Comparison of ENCODE assay signal across 12 cellular contexts in genomic region chr3:112498916-112499315, GRCh38. TPM values are rescaled to one million over a fixed set of nuclear protein-coding genes. Genes with fewer than 3 reads are reported as not detected.
A peak's percentile ranks its signal among the peaks of the same experiment; 100 is the strongest.
DNase-seq lines count a peak whose midpoint lies in the region; ATAC-seq, FAIRE-seq and TF ChIP-seq lines count a peak whose summit lies in the region.
"Had no signal": no experiment of that assay in that cellular context is flagged by ENCODE, and none has a peak within 500 bp of the region (broad histone marks: within the 10 kb centered on the region; RNA-seq: fewer than 3 reads in every experiment).

No MANE protein-coding gene starts in this region.

- H3K9me3 ChIP-seq in OCI-LY3 (ENCODE audit: insufficient read depth, low read length) (no peaks in the 10 kb centered on the region), pancreas (no peaks in the 10 kb centered on the region), esophagus muscularis mucosa (no peaks in the 10 kb centered on the region)

- H3K79me2 ChIP-seq in OCI-LY3 (ENCODE audit: low read length), result no peaks in the 10 kb centered on the region

- H3K36me3 Mint-ChIP-seq in activated CD8-positive, alpha-beta memory T cell treated with anti-CD3 and anti-CD28 coated beads, Interleukin-2, amount 10 ng/mL, durations not matched to agents 7 days and 5 days, result peaks cover 11% of the 10 kb centered on the region
- H3K36me3 Mint-ChIP-seq in stimulated activated effector memory CD8-positive, alpha-beta T cell treated with anti-CD3 and anti-CD28 coated beads, Interleukin-12 subunit alpha, Interleukin-12 subunit beta, amount 100 ng/mL, for 72 hours, result peaks cover 3% of the 10 kb centered on the region

- H3K4me1 ChIP-seq in OCI-LY3 (ENCODE audit: low read length) (peaks cover 45% of the 10 kb centered on the region), pancreas (no peaks in the 10 kb centered on the region), esophagus muscularis mucosa (no peaks in the 10 kb centered on the region)

- peak overlapping the region; percentile 93 for H3K4me3 Mint-ChIP-seq in activated CD8-positive, alpha-beta memory T cell treated with anti-CD3 and anti-CD28 coated beads, Interleukin-2, amount 10 ng/mL, durations not matched to agents 7 days and 5 days
- peak overlapping the region; percentile 80 for H3K4me3 Mint-ChIP-seq in stimulated activated effector memory CD8-positive, alpha-beta T cell treated with anti-CD3 and anti-CD28 coated beads, Interleukin-12 subunit alpha, Interleukin-12 subunit beta, amount 100 ng/mL, for 72 hours

- H3K9me3 Mint-ChIP-seq in activated CD8-positive, alpha-beta memory T cell treated with anti-CD3 and anti-CD28 coated beads, Interleukin-2, amount 10 ng/mL, durations not matched to agents 7 days and 5 days (ENCODE audit: low read depth), result peaks cover 4% of the 10 kb centered on the region
- H3K9me3 Mint-ChIP-seq in stimulated activated effector memory CD8-positive, alpha-beta T cell treated with anti-CD3 and anti-CD28 coated beads, Interleukin-12 subunit alpha, Interleukin-12 subunit beta, amount 100 ng/mL, for 72 hours, result peaks cover 4% of the 10 kb centered on the region

- no peak for FAIRE-seq in pancreas (lab: Jason Lieb, UNC)

- peak overlapping the region; percentile 57 for H3K9ac ChIP-seq in OCI-LY3 (ENCODE audit: low read length)

- TF ChIP-seq EP300 in esophagus muscularis mucosa (IDR thresholded peaks at IDR 0.05), result no peak

- H3K36me3 ChIP-seq in OCI-LY3 (replicated peaks; ENCODE audit: low read depth, low read length) (no peaks in the 10 kb centered on the region), pancreas (no peaks in the 10 kb centered on the region), esophagus muscularis mucosa (no peaks in the 10 kb centered on the region)

- TF ChIP-seq POLR2A in esophagus muscularis mucosa (IDR thresholded peaks at IDR 0.05; ENCODE audit: low read depth), result no peak

- TF ChIP-seq CTCF in OCI-LY3 (IDR thresholded peaks at IDR 0.05; ENCODE audit: low read depth, low read length), result no peak
- TF ChIP-seq CTCF in pancreas (IDR thresholded peaks at IDR 0.05), result no peak
- TF ChIP-seq CTCF in esophagus muscularis mucosa (IDR thresholded peaks at IDR 0.05), result no peak

- H2AFZ ChIP-seq in OCI-LY3 (ENCODE audit: low read depth, low read length), result peak overlapping the region; percentile 68

- ATAC-seq in activated CD8-positive, alpha-beta memory T cell treated with anti-CD3 and anti-CD28 coated beads, Interleukin-2, amount 10 ng/mL, durations not matched to agents 7 days and 5 days, result peak; percentile 54
- peak; percentile 38 for ATAC-seq in HG02763 (IDR thresholded peaks at IDR 0.05; ENCODE audit: unreplicated experiment)
- peak; percentile 49 for ATAC-seq in stimulated activated effector memory CD8-positive, alpha-beta T cell treated with anti-CD3 and anti-CD28 coated beads, Interleukin-12 subunit alpha, Interleukin-12 subunit beta, amount 100 ng/mL, for 72 hours
- ATAC-seq in pancreas, result no peak

- intact Hi-C loops in pancreas (cut with DNase I), result no loop called here
- intact Hi-C loops in esophagus muscularis mucosa (cut with DNase I), result no loop called here

- no peaks in the 10 kb centered on the region for H3K27me3 Mint-ChIP-seq in activated CD8-positive, alpha-beta memory T cell treated with anti-CD3 and anti-CD28 coated beads, Interleukin-2, amount 10 ng/mL, durations not matched to agents 7 days and 5 days

- H3K27me3 ChIP-seq in OCI-LY3 (ENCODE audit: low read depth, low read length) (no peaks in the 10 kb centered on the region), pancreas (no peaks in the 10 kb centered on the region), esophagus muscularis mucosa (no peaks in the 10 kb centered on the region)

- DNase-seq in activated CD8-positive, alpha-beta memory T cell treated with anti-CD3 and anti-CD28 coated beads, Interleukin-2, amount 10 ng/mL, durations not matched to agents 7 days and 5 days, result no peak
- no peak for DNase-seq in activated CD8-positive, alpha-beta memory T cell treated with anti-CD3 and anti-CD28 coated beads, Interleukin-2, amount 50 U/mL, for 4 hours
- DNase-seq in stimulated activated effector memory CD8-positive, alpha-beta T cell treated with anti-CD3 and anti-CD28 coated beads, Interleukin-12 subunit alpha, Interleukin-12 subunit beta, amount 100 ng/mL, for 72 hours (ENCODE audit: low spot score in 2 of 2), result no peak
- DNase-seq in pancreas, result no peak
- DNase-seq in OCI-M2 (lab: John Stamatoyannopoulos, UW; ENCODE audit: unreplicated experiment), result no peak
- DNase-seq in esophagus muscularis mucosa (ENCODE audit: extremely low spot score), result no peak
- DNase-seq: activated CD8-positive, alpha-beta memory T cell treated with anti-CD3 and anti-CD28 coated beads, Interleukin-2, amount 50 U/mL, for 48 hours; KG1; RPMI8226 had no signal

- H3K4me2 ChIP-seq in OCI-LY3 (ENCODE audit: low read length), result peak overlapping the region; percentile 93

- peak overlapping the region; percentile 86 for H3K27ac ChIP-seq in OCI-LY3 (ENCODE audit: low read length)
- no peak overlapping the region for H3K27ac ChIP-seq in pancreas
- no peak overlapping the region for H3K27ac ChIP-seq in esophagus muscularis mucosa (replicated peaks in 1 of 4)

- peak overlapping the region; percentile 77 for H3K4me3 ChIP-seq in OCI-LY3 (ENCODE audit: low read length)
- H3K4me3 ChIP-seq in pancreas, result no peak overlapping the region
- H3K4me3 ChIP-seq in esophagus muscularis mucosa, result peak overlapping the region in 1 of 4 donors; percentile 7

- CTCF ChIA-PET in activated CD8-positive, alpha-beta memory T cell treated with anti-CD3 and anti-CD28 coated beads, Interleukin-2, amount 10 ng/mL, durations not matched to agents 7 days and 5 days (lab: Charles Lee), result interaction anchor here (1.0 to 2.1 kb wide), 10 partner anchors 10 to 205 kb away, joined by 3 to 9 read pairs (median 4); partner anchors contain the start of gene SLC9C1

- peak overlapping the region; percentile 95 for H3K27ac Mint-ChIP-seq in activated CD8-positive, alpha-beta memory T cell treated with anti-CD3 and anti-CD28 coated beads, Interleukin-2, amount 10 ng/mL, durations not matched to agents 7 days and 5 days
- H3K27ac Mint-ChIP-seq in stimulated activated effector memory CD8-positive, alpha-beta T cell treated with anti-CD3 and anti-CD28 coated beads, Interleukin-12 subunit alpha, Interleukin-12 subunit beta, amount 100 ng/mL, for 72 hours, result peak overlapping the region; percentile 89

- H3K4me1 Mint-ChIP-seq in activated CD8-positive, alpha-beta memory T cell treated with anti-CD3 and anti-CD28 coated beads, Interleukin-2, amount 10 ng/mL, durations not matched to agents 7 days and 5 days, result peaks cover 45% of the 10 kb centered on the region
- peaks cover 31% of the 10 kb centered on the region for H3K4me1 Mint-ChIP-seq in stimulated activated effector memory CD8-positive, alpha-beta T cell treated with anti-CD3 and anti-CD28 coated beads, Interleukin-12 subunit alpha, Interleukin-12 subunit beta, amount 100 ng/mL, for 72 hours

- WGBS in pancreas, 2 donors, result 85 to 89% methylated on average over 8 of the region's 8 CpGs
- 91% methylated on average over 8 of the region's 8 CpGs for WGBS in esophagus muscularis mucosa

- H4K20me1 ChIP-seq in OCI-LY3 (ENCODE audit: insufficient read depth, low read length), result no peaks in the 10 kb centered on the region

RNA-seq across cellular contexts. Expression of gene BTLA, which starts 0.4 kb away (rescaled TPM):
- total RNA-seq in activated CD8-positive, alpha-beta memory T cell treated with anti-CD3 and anti-CD28 coated beads, Interleukin-2, amount 10 ng/mL, durations not matched to agents 7 days and 5 days, result 10 to 100 TPM; 16.2 to 17.1 TPM
- total RNA-seq in pancreas (under 1 TPM in 4 of 6 donors, not detected in 2; 0.06 to 0.72 (median 0.20) TPM), esophagus muscularis mucosa (1 to 10 TPM in 1 of 4 donors, not detected in 3; 1.5 TPM)
- not detected for polyA plus RNA-seq in pancreas
- total RNA-seq: dermis microvascular lymphatic vessel endothelial cell had no signal

Comparison
In these comparisons a context has a peak if more than half of its experiments do, and no peak if none do; other contexts are left out.
1. ATAC-seq: peak in activated CD8-positive, alpha-beta memory T cell treated with anti-CD3 and anti-CD28 coated beads, Interleukin-2, amount 10 ng/mL, durations not matched to agents 7 days and 5 days (single experiment), HG02763 (single experiment) and stimulated activated effector memory CD8-positive, alpha-beta T cell treated with anti-CD3 and anti-CD28 coated beads, Interleukin-12 subunit alpha, Interleukin-12 subunit beta, amount 100 ng/mL, for 72 hours (single experiment); none in pancreas (0 of 4).
2. RNA of gene BTLA, which starts 0.4 kb away (total RNA-seq): 16.2 to 17.1 TPM in activated CD8-positive, alpha-beta memory T cell treated with anti-CD3 and anti-CD28 coated beads, Interleukin-2, amount 10 ng/mL, durations not matched to agents 7 days and 5 days; 0.06 to 0.72 TPM in pancreas and 1.5 TPM in esophagus muscularis mucosa; every median in the first group is over 4 times any median in the second.